17 cellular contexts compared by ENCODE assay signal in genomic region chr15:62402687-62403086, GRCh38. TPM values are rescaled to one million over a fixed set of nuclear protein-coding genes. Genes with fewer than 3 reads are reported as not detected.
DNase-seq lines count a peak whose midpoint lies in the region; ATAC-seq and TF ChIP-seq lines count a peak whose summit lies in the region.
"Had no signal": no experiment of that assay in that cellular context is flagged by ENCODE, and none has a peak within 500 bp of the region (broad histone marks: within the 10 kb centered on the region; RNA-seq: fewer than 3 reads in every experiment).

No MANE protein-coding gene starts in this region.

- H3K79me2 ChIP-seq in ACC112 (ENCODE audit: control insufficient read depth, insufficient read depth, low read length, unreplicated experiment): peaks cover 9% of the 10 kb centered on the region

- no peaks in the 10 kb centered on the region for H3K9me3 ChIP-seq in esophagus squamous epithelium
- H3K9me3 ChIP-seq in psoas muscle: no peaks in the 10 kb centered on the region

- H3K27ac ChIP-seq in ACC112 (ENCODE audit: low read depth, low read length): peak overlapping the region; percentile 45
- peak overlapping the region in 3 of 4 donors; percentile 25 to 62 (median 62) for H3K27ac ChIP-seq in esophagus squamous epithelium
- peak overlapping the region; percentile 81 for H3K27ac ChIP-seq in psoas muscle
- H3K27ac ChIP-seq: PC-9 had no signal

- H3K4me1 ChIP-seq in ACC112 (ENCODE audit: control insufficient read depth, insufficient read depth, low read length, unreplicated experiment) (peaks cover 30% of the 10 kb centered on the region), esophagus squamous epithelium (peaks cover 6 to 32% (median 7%) of the 10 kb centered on the region in 3 donors), psoas muscle (peaks cover 41% of the 10 kb centered on the region)

- H2AFZ ChIP-seq in ACC112 (ENCODE audit: low read length, unreplicated experiment): no peak overlapping the region
- H2AFZ ChIP-seq: GM23338, PC-9 had no signal

- TF ChIP-seq CTCF in esophagus squamous epithelium (IDR thresholded peaks at IDR 0.05) (no peak), psoas muscle (IDR thresholded peaks at IDR 0.05) (no peak)

- H3K4me3 ChIP-seq in ACC112 (ENCODE audit: low read depth, low read length): no peak overlapping the region
- no peak overlapping the region for H3K4me3 ChIP-seq in esophagus squamous epithelium
- H3K4me3 ChIP-seq in psoas muscle: no peak overlapping the region
- H3K4me3 ChIP-seq: GM23338, K562, PC-9 had no signal

- 78 to 81% methylated on average over 6 of the region's 6 CpGs for WGBS in esophagus squamous epithelium, 2 donors
- 74 to 86% (median 77%) methylated on average over 6 of the region's 6 CpGs for WGBS in psoas muscle, 3 donors

- peaks cover 8% of the 10 kb centered on the region; the same call in 1 of the 2 replicates for H3K36me3 ChIP-seq in ACC112 (ENCODE audit: insufficient read depth, low read length)
- no peaks in the 10 kb centered on the region for H3K36me3 ChIP-seq in esophagus squamous epithelium
- H3K36me3 ChIP-seq in psoas muscle (ENCODE audit: insufficient read depth in 1 of 2, low read depth in 1 of 2): no peaks in the 10 kb centered on the region

- peak; percentile 58 to 72 (median 64) for ATAC-seq in psoas muscle
- no peak for ATAC-seq in HG03378 (IDR thresholded peaks at IDR 0.05; ENCODE audit: unreplicated experiment)
- ATAC-seq: GM23338, K562 had no signal

- H3K27me3 ChIP-seq in ACC112 (ENCODE audit: insufficient read depth, low read length) (no peaks in the 10 kb centered on the region), esophagus squamous epithelium (peaks cover 0 to 5% (median 0%) of the 10 kb centered on the region in 4 donors), psoas muscle (ENCODE audit: insufficient read depth in 3 of 3, low read length in 2 of 3) (no peaks in the 10 kb centered on the region)

- TF ChIP-seq POLR2A in esophagus squamous epithelium (IDR thresholded peaks at IDR 0.05): no peak

- DNase-seq in NCI-H226 (peak; percentile 38), esophagus squamous epithelium (lab: John Stamatoyannopoulos, UW) (no peak), psoas muscle (no peak), SIG-M5 (lab: John Stamatoyannopoulos, UW) (no peak), ecto neural progenitor cell (ENCODE audit: low spot score) (no peak)
- no peak for DNase-seq in activated naive CD4-positive, alpha-beta T cell treated with Interleukin-2 at 50 U/mL for 16 hours
- DNase-seq: C1 segment of cervical spinal cord; CD8-positive, alpha-beta memory T cell; NCI-H187; NCI-H2107; NCI-H2227 treated with DMSO at 0.1 percent for 48 hours; NCI-H524 had no signal

- intact Hi-C loops in esophagus squamous epithelium (cut with DNase I) (no loop called here), psoas muscle (cut with DNase I) (loop anchor here in 1 of 2 donors (5.0 kb wide), 1 partner anchor 40 kb away; no protein-coding TSS in a partner anchor)

RNA-seq across cellular contexts. Expression of gene TLN2, which starts 12.3 kb away (rescaled TPM):
- total RNA-seq in esophagus squamous epithelium: 10 to 100 TPM in 1 of 4 donors, 1 to 10 TPM in 3; 1.8 to 11.3 (median 4.2) TPM
- total RNA-seq in psoas muscle: 10 to 100 TPM; 22.4 to 46.4 (median 24.9) TPM
- polyA plus RNA-seq in psoas muscle: 1 to 10 TPM; 5.5 to 8.0 (median 8.0) TPM
